ENCODE assay signal across 10 cellular contexts in genomic region chr6:143806282-143807102, GRCh38. TPM values are rescaled to one million over a fixed set of nuclear protein-coding genes. Genes with fewer than 3 reads are reported as not detected.
A peak's percentile ranks its signal among the peaks of the same experiment; 100 is the strongest.
DNase-seq lines count a peak whose midpoint lies in the region; FAIRE-seq and TF ChIP-seq lines count a peak whose summit lies in the region.
"Had no signal": no experiment of that assay in that cellular context is flagged by ENCODE, and none has a peak within 500 bp of the region (broad histone marks: within the 10 kb centered on the region; RNA-seq: fewer than 3 reads in every experiment).

No MANE protein-coding gene starts in this region.

- peak overlapping the region; percentile 68 for H3K4me3 Mint-ChIP-seq in stimulated activated naive CD8-positive, alpha-beta T cell treated with anti-CD3 and anti-CD28 coated beads, Interleukin-15, Interleukin-2, amounts not matched to agents 100 ng/mL and 50 ng/mL, for 24 hours
- H3K4me3 Mint-ChIP-seq: nephron had no signal

- H3K27me3 Mint-ChIP-seq in stimulated activated naive CD8-positive, alpha-beta T cell treated with anti-CD3 and anti-CD28 coated beads, Interleukin-15, Interleukin-2, amounts not matched to agents 100 ng/mL and 50 ng/mL, for 24 hours, result no peaks in the 10 kb centered on the region

- FAIRE-seq in D721Med (lab: Jason Lieb, UNC), result no peak
- FAIRE-seq: A549 had no signal

- peaks cover 62% of the 10 kb centered on the region for H3K4me1 Mint-ChIP-seq in stimulated activated naive CD8-positive, alpha-beta T cell treated with anti-CD3 and anti-CD28 coated beads, Interleukin-15, Interleukin-2, amounts not matched to agents 100 ng/mL and 50 ng/mL, for 24 hours (ENCODE audit: low read depth)
- H3K4me1 Mint-ChIP-seq: nephron had no signal

- H3K9me3 Mint-ChIP-seq in stimulated activated naive CD8-positive, alpha-beta T cell treated with anti-CD3 and anti-CD28 coated beads, Interleukin-15, Interleukin-2, amounts not matched to agents 100 ng/mL and 50 ng/mL, for 24 hours, result no peaks in the 10 kb centered on the region

- H3K27ac Mint-ChIP-seq in stimulated activated naive CD8-positive, alpha-beta T cell treated with anti-CD3 and anti-CD28 coated beads, Interleukin-15, Interleukin-2, amounts not matched to agents 100 ng/mL and 50 ng/mL, for 24 hours, result peak overlapping the region; percentile 98

- no peak for TF ChIP-seq CTCF in D721Med (IDR thresholded peaks at IDR 0.05; ENCODE audit: insufficient read depth, missing control alignments)

- in situ Hi-C loops in G401 (cut with HindIII; ENCODE audit: low sequenced_read_pairs), result no loop called here

- DNase-seq in SIG-M5 treated with dmso at 0.1 percent for 504 hours (lab: John Stamatoyannopoulos, UW; ENCODE audit: unreplicated experiment) (peak; percentile 20), SIG-M5 (lab: John Stamatoyannopoulos, UW) (no peak), activated T-cell treated with anti-CD3 and anti-CD28 coated beads for 4 hours (peak; percentile 73), iris pigment epithelial cell (ENCODE audit: low read depth) (peak; percentile 96), G401 (ENCODE audit: low spot score) (no peak), D721Med (ENCODE audit: insufficient read length, low spot score) (no peak)
- no peak for DNase-seq in effector CD8-positive, alpha-beta T cell (lab: John Stamatoyannopoulos, UW)

- H3K36me3 Mint-ChIP-seq in stimulated activated naive CD8-positive, alpha-beta T cell treated with anti-CD3 and anti-CD28 coated beads, Interleukin-15, Interleukin-2, amounts not matched to agents 100 ng/mL and 50 ng/mL, for 24 hours (ENCODE audit: low read depth), result peaks cover 38% of the 10 kb centered on the region

RNA-seq across cellular contexts. Expression of gene LTV1, which starts 36.6 kb away (rescaled TPM):
- total RNA-seq in G401 (2014; rRNA removed; shearing (Covaris generic)), result 33.8 and 37.0 TPM in 2 replicates

RNA-seq across cellular contexts. Expression of gene ZC2HC1B, which starts 57.8 kb away (rescaled TPM):
- total RNA-seq in G401 (2014; rRNA removed; shearing (Covaris generic)), result not detected in 2 replicates

Comparison
In these comparisons a context has a peak if more than half of its experiments do, and no peak if none do; other contexts are left out.
1. DNase-seq: peak in SIG-M5 treated with dmso at 0.1 percent for 504 hours (single experiment), activated T-cell treated with anti-CD3 and anti-CD28 coated beads for 4 hours (single experiment) and iris pigment epithelial cell (single experiment); none in SIG-M5 (single experiment), G401 (single experiment), D721Med (single experiment) and effector CD8-positive, alpha-beta T cell (single experiment).